ENCODE assay signal across 16 cellular contexts in the genomic region with DNA sequence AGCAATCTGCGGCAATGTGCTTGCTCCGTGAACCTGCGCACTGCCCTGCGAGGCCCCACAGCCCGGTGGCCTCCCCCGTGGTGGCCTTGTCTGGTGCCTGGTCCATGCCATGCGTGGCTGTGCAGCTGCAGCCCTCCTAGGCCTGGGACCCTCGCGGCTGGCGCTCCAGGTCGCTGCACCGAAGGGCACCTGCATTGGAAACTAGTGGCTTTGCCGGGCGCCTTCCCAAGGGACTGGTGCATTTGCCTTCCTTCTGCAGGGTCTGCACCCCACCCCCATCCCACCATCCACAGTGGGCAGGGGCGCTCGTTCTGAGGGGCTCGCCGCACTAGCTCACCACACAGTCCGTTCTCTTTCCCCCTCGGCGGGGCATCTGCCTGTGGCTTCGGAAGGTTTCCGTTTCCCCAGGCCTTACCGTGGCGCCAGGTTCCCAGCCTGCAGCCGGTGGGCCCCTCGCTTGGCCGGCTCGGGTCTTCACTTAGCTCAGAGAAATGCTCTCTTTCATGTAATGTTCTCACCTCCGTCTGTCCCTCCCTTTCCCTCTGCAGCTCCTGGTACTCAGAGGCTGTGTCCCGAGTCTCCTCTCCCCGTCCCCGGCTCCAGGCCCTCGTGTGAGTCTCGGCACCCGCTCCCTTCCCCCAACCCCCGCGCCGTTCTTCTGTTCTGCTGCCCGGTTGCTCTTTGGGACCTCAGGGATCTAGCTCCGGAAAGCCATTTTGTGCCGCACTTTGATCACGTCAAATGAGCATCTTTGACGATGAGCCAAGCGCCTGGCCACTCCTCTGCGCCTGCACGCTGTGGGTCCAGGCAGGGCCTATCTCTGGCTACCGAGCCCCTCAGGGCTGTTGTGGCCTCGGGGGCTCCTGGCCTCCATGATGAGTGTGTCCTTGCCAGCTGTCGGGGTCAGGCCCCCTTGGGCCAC. TPM values are rescaled to one million over a fixed set of nuclear protein-coding genes. Genes with fewer than 3 reads are reported as not detected.
DNase-seq lines count a peak whose midpoint lies in the region; ATAC-seq, FAIRE-seq and TF ChIP-seq lines count a peak whose summit lies in the region.
"Had no signal": no experiment of that assay in that cellular context is flagged by ENCODE, and none has a peak within 500 bp of the region (broad histone marks: within the 10 kb centered on the region; RNA-seq: fewer than 3 reads in every experiment).

No MANE protein-coding gene starts in this region.

- peaks cover 20% of the 10 kb centered on the region for H3K9me3 Mint-ChIP-seq in GM23338

- no TSS peak for BruUV-seq in HepG2 (replicated peaks; lab: Mats Ljungman, UMichigan)

- ATAC-seq in GM23338: peak; percentile 67
- ATAC-seq in HepG2: no peak
- ATAC-seq: PC-3 had no signal

- in situ Hi-C loops in HepG2 (cut with HindIII; ENCODE audit: extremely low pct_ligation_motif_present, low pct_unique_long_range_greater_than_20kb): no loop called here

- H3K4me1 ChIP-seq in GM23338 (ENCODE audit: insufficient read depth) (no peaks in the 10 kb centered on the region), Peyer's patch (peaks cover 0 to 6% (median 0%) of the 10 kb centered on the region in 4 donors), HepG2 (ENCODE audit: insufficient read depth, low read length) (no peaks in the 10 kb centered on the region), sigmoid colon (no peaks in the 10 kb centered on the region)

- H2AFZ ChIP-seq in GM23338 (peak overlapping the region; percentile 66; the same call in 1 of the 2 replicates), HepG2 (ENCODE audit: low read length) (no peak overlapping the region)

- CTCF ChIA-PET in HepG2 (lab: Yijun Ruan, JAX; ENCODE audit: low intra/inter-chr PET ratio, low total read pairs): no interaction called here

- TF ChIP-seq RAD21 in HepG2 (CRISPR knock-in tag; IDR thresholded peaks at IDR 0.05): no peak

- DNase-seq in GM23338 (ENCODE audit: low spot score): peak; percentile 55
- DNase-seq in Peyer's patch: peak in 2 of 3 donors; percentile 41 to 49
- no peak for DNase-seq in HepG2 (ENCODE audit: low spot score)
- DNase-seq in sigmoid colon: peak; percentile 57
- DNase-seq in Kasumi-1 (lab: John Stamatoyannopoulos, UW): no peak
- no peak for DNase-seq in amygdala (lab: John Stamatoyannopoulos, UW)
- no peak for DNase-seq in NCI-H2029 treated with DMSO at 0.1 percent for 48 hours (lab: John Stamatoyannopoulos, UW)
- DNase-seq: CD4-positive, alpha-beta T cell; DMS53; HCEC 1CT; NCI-H1436; NCI-H2081; NCI-H748 treated with DMSO at 0.1 percent for 48 hours; PC-3 had no signal

- TF ChIP-seq EP300 in HepG2 (IDR thresholded peaks at IDR 0.05; ENCODE audit: low read depth in 2 of 2, low read length in 2 of 2) (no peak), HepG2 (CRISPR knock-in tag; IDR thresholded peaks at IDR 0.05; ENCODE audit: borderline replicate concordance) (no peak), sigmoid colon (IDR thresholded peaks at IDR 0.05) (no peak)

- H3K4me3 ChIP-seq in GM23338 (no peak overlapping the region), Peyer's patch (no peak overlapping the region), HepG2 (replicated peaks in 1 of 3; ENCODE audit: insufficient read depth in 1 of 3, low read depth in 2 of 3, low read length in 3 of 3) (no peak overlapping the region), sigmoid colon (no peak overlapping the region)

- POLR2A ChIA-PET in HepG2 (lab: Yijun Ruan, JAX): no interaction called here

- peaks cover 7% of the 10 kb centered on the region for H3K27me3 Mint-ChIP-seq in GM23338 (ENCODE audit: insufficient read depth, low read depth, poor library complexity)

- intact Hi-C loops in HepG2 (cut with micrococcal nuclease; ENCODE audit: unreplicated experiment): no loop called here
- intact Hi-C loops in sigmoid colon (cut with DNase I): no loop called here

- no peak overlapping the region for H3K27ac Mint-ChIP-seq in GM23338
- H3K27ac Mint-ChIP-seq: CD4-positive, alpha-beta T cell had no signal

- TF ChIP-seq CTCF in GM23338 (conservative IDR thresholded peaks at IDR 0.05; ENCODE audit: low read depth in 2 of 2) (no peak), Peyer's patch (IDR thresholded peaks at IDR 0.05) (no peak), HepG2 (CRISPR knock-in tag; IDR thresholded peaks at IDR 0.05) (no peak), sigmoid colon (IDR thresholded peaks at IDR 0.05) (no peak)

- no peak overlapping the region for H3K27ac ChIP-seq in GM23338 (ENCODE audit: low read depth)
- no peak overlapping the region for H3K27ac ChIP-seq in Peyer's patch
- no peak overlapping the region for H3K27ac ChIP-seq in HepG2 (ENCODE audit: extremely low read length, insufficient read depth, low read length)
- H3K27ac ChIP-seq in sigmoid colon: no peak overlapping the region
- H3K27ac ChIP-seq: HL-60 had no signal

- 65% methylated on average over 47 of the region's 50 CpGs for WGBS in HepG2 (ENCODE audit: low lambda C conversion rate)
- 84 to 88% methylated on average over 50 of the region's 50 CpGs for WGBS in sigmoid colon, 2 donors

- H3K4me1 Mint-ChIP-seq in GM23338: no peaks in the 10 kb centered on the region; the same call in 2 of the 3 replicates

- peaks cover 0 to 11% (median 4%) of the 10 kb centered on the region in 4 donors for H3K9me3 ChIP-seq in Peyer's patch
- peaks cover 13% of the 10 kb centered on the region for H3K9me3 ChIP-seq in HepG2 (ENCODE audit: low read length)
- H3K9me3 ChIP-seq in sigmoid colon: peaks cover 7 to 13% (median 10%) of the 10 kb centered on the region in 4 donors

- no peak overlapping the region for H3K9ac ChIP-seq in HepG2 (ENCODE audit: insufficient read depth, low read depth, low read length)

- no peaks in the 10 kb centered on the region for H3K27me3 ChIP-seq in GM23338 (ENCODE audit: insufficient read depth)
- H3K27me3 ChIP-seq in Peyer's patch: no peaks in the 10 kb centered on the region
- H3K27me3 ChIP-seq in HepG2 (ENCODE audit: control insufficient read depth in 1 of 2, insufficient read depth in 2 of 2, low read length in 2 of 2): peaks cover 3% of the 10 kb centered on the region in 2 experiments; a peak in 2 of 5 replicates
- H3K27me3 ChIP-seq in sigmoid colon: no peaks in the 10 kb centered on the region

- TF ChIP-seq POLR2A in Peyer's patch (IDR thresholded peaks at IDR 0.05) (no peak), HepG2 (IDR thresholded peaks at IDR 0.05; ENCODE audit: insufficient read depth in 1 of 2, low read depth in 2 of 2, low read length in 2 of 2) (no peak), sigmoid colon (IDR thresholded peaks at IDR 0.05) (no peak)

- H3K4me2 ChIP-seq in GM23338: no peak overlapping the region
- H3K4me2 ChIP-seq in HepG2 (ENCODE audit: low read depth, low read length): no peak overlapping the region

- H3K9me2 ChIP-seq in GM23338 (ENCODE audit: insufficient read depth): no peaks in the 10 kb centered on the region

- no peak overlapping the region for H3K4me3 Mint-ChIP-seq in GM23338
- H3K4me3 Mint-ChIP-seq: CD4-positive, alpha-beta T cell had no signal

- no peak for FAIRE-seq in HepG2 (lab: Jason Lieb, UNC)
- FAIRE-seq: HTR-8/SVneo had no signal

- peaks cover 5% of the 10 kb centered on the region; the same call in 2 of the 3 replicates for H3K36me3 Mint-ChIP-seq in GM23338 (ENCODE audit: low read depth)

- H3K79me2 ChIP-seq in GM23338 (replicated peaks; ENCODE audit: insufficient read depth) (no peaks in the 10 kb centered on the region), HepG2 (ENCODE audit: insufficient read depth, low read length) (no peaks in the 10 kb centered on the region)

- H3K36me3 ChIP-seq in GM23338 (ENCODE audit: insufficient read depth): no peaks in the 10 kb centered on the region
- no peaks in the 10 kb centered on the region for H3K36me3 ChIP-seq in Peyer's patch
- no peaks in the 10 kb centered on the region for H3K36me3 ChIP-seq in HepG2 (replicated peaks in 1 of 2; ENCODE audit: control insufficient read depth in 1 of 2, insufficient read depth in 2 of 2, low read length in 2 of 2)
- no peaks in the 10 kb centered on the region for H3K36me3 ChIP-seq in sigmoid colon

- H4K20me1 ChIP-seq in GM23338 (replicated peaks; ENCODE audit: insufficient read depth) (no peaks in the 10 kb centered on the region), HepG2 (ENCODE audit: insufficient read depth, low read length) (no peaks in the 10 kb centered on the region)

- H3F3A ChIP-seq in GM23338 (replicated peaks; ENCODE audit: low read depth): no peaks in the 10 kb centered on the region

RNA-seq across cellular contexts. Expression of gene JAG2, which starts 31.9 kb away (rescaled TPM):
- total RNA-seq in GM23338 (2014; rRNA removed; shearing (Covaris generic)): 9.6 and 10.3 TPM in 2 replicates
- polyA plus RNA-seq in GM23338 (2016; fragmentation: Nextera tagmentation; extraction: Ambion mirVana) (1.9 and 2.6 TPM in 2 replicates), HepG2 (2011; rRNA removed) (0.16 and 0.22 TPM in 2 replicates), sigmoid colon (10 to 100 TPM in 1 of 3 donors, 1 to 10 TPM in 1, under 1 TPM in 1; 0.60 to 12.3 (median 2.1) TPM)
- total RNA-seq in Peyer's patch (10 to 100 TPM in 3 of 4 donors, 1 to 10 TPM in 1; 7.5 to 33.0 (median 11.2) TPM), HepG2 (2016; rRNA removed; fragmentation: Illumina TruSeq; extraction: Trizol) (0.04 TPM in 1 of 2 replicates, not detected in the other), sigmoid colon (1 to 10 TPM; 1.8 to 4.2 (median 3.5) TPM)
- total RNA-seq in HepG2 (2016; cell fraction: cytosol; rRNA removed; fragmentation: Illumina TruSeq; extraction: Trizol; ENCODE audit: low read depth): not detected in 2 replicates
- not detected in 2 replicates for total RNA-seq in HepG2 (2016; cell fraction: insoluble cytoplasmic fraction; rRNA removed; fragmentation: Illumina TruSeq; extraction: Trizol)
- not detected in 2 replicates for total RNA-seq in HepG2 (2016; cell fraction: membrane; rRNA removed; fragmentation: Illumina TruSeq; extraction: Trizol)
- total RNA-seq in HepG2 (2016; cell fraction: nucleus; rRNA removed; fragmentation: Illumina TruSeq; extraction: Trizol): not detected in 2 replicates
- polyA plus RNA-seq in HepG2 (2011; cell fraction: cytosol; rRNA removed): 0.04 and 0.10 TPM in 2 replicates
- polyA plus RNA-seq in HepG2 (2011; cell fraction: nucleus; rRNA removed): 1.3 and 3.3 TPM in 2 replicates
- polyA plus RNA-seq in HepG2 (2012): 0.16 TPM in 1 of 2 replicates, not detected in the other
- not detected in 2 replicates for polyA plus RNA-seq in HepG2 (2016; cell fraction: cytosol; fragmentation: Illumina TruSeq; extraction: Trizol; ENCODE audit: low read depth)
- polyA plus RNA-seq in HepG2 (2016; cell fraction: insoluble cytoplasmic fraction; fragmentation: Illumina TruSeq; extraction: Trizol; ENCODE audit: low read depth): not detected in 2 replicates
- polyA plus RNA-seq in HepG2 (2016; cell fraction: membrane; fragmentation: Illumina TruSeq; extraction: Trizol; ENCODE audit: low read depth): not detected in 2 replicates
- polyA plus RNA-seq in HepG2 (2016; cell fraction: nucleus; fragmentation: Illumina TruSeq; extraction: Trizol; ENCODE audit: insufficient read depth, low read depth): not detected in 2 replicates
- polyA minus RNA-seq in HepG2 (2011; rRNA and poly(A)+ RNA removed; ENCODE audit: low replicate concordance): 0.36 and 6.6 TPM in 2 replicates
- 0.44 TPM in 1 of 2 replicates, not detected in the other for polyA minus RNA-seq in HepG2 (2011; cell fraction: cytosol; rRNA and poly(A)+ RNA removed)
- 0.13 TPM in 1 of 2 replicates, not detected in the other for polyA minus RNA-seq in HepG2 (2011; cell fraction: nucleus; rRNA and poly(A)+ RNA removed)

RNA-seq across cellular contexts. Expression of gene NUDT14, which starts 44.5 kb away (rescaled TPM):
- 13.6 and 14.8 TPM in 2 replicates for total RNA-seq in GM23338 (2014; rRNA removed; shearing (Covaris generic))
- polyA plus RNA-seq in GM23338 (2016; fragmentation: Nextera tagmentation; extraction: Ambion mirVana) (38.4 and 41.0 TPM in 2 replicates), HepG2 (2011; rRNA removed) (6.1 and 6.7 TPM in 2 replicates), sigmoid colon (10 to 100 TPM; 24.3 to 47.4 (median 32.4) TPM)
- total RNA-seq in Peyer's patch (10 to 100 TPM in 3 of 4 donors, 1 to 10 TPM in 1; 6.6 to 47.7 (median 25.7) TPM), HepG2 (2016; rRNA removed; fragmentation: Illumina TruSeq; extraction: Trizol) (4.0 and 5.8 TPM in 2 replicates), sigmoid colon (10 to 100 TPM in 1 of 4 donors, 1 to 10 TPM in 3; 4.1 to 10.5 (median 6.1) TPM)
- total RNA-seq in HepG2 (2016; cell fraction: cytosol; rRNA removed; fragmentation: Illumina TruSeq; extraction: Trizol; ENCODE audit: low read depth): 9.0 and 9.9 TPM in 2 replicates
- 4.4 and 5.8 TPM in 2 replicates for total RNA-seq in HepG2 (2016; cell fraction: insoluble cytoplasmic fraction; rRNA removed; fragmentation: Illumina TruSeq; extraction: Trizol)
- 7.1 and 10.6 TPM in 2 replicates for total RNA-seq in HepG2 (2016; cell fraction: membrane; rRNA removed; fragmentation: Illumina TruSeq; extraction: Trizol)
- total RNA-seq in HepG2 (2016; cell fraction: nucleus; rRNA removed; fragmentation: Illumina TruSeq; extraction: Trizol): 2.4 and 2.7 TPM in 2 replicates
- 5.7 and 9.2 TPM in 2 replicates for polyA plus RNA-seq in HepG2 (2011; cell fraction: cytosol; rRNA removed)
- polyA plus RNA-seq in HepG2 (2011; cell fraction: nucleus; rRNA removed): 5.6 and 6.5 TPM in 2 replicates
- 4.5 and 5.4 TPM in 2 replicates for polyA plus RNA-seq in HepG2 (2012)
- polyA plus RNA-seq in HepG2 (2016; cell fraction: cytosol; fragmentation: Illumina TruSeq; extraction: Trizol; ENCODE audit: low read depth): 11.3 and 13.8 TPM in 2 replicates
- 4.0 and 5.1 TPM in 2 replicates for polyA plus RNA-seq in HepG2 (2016; cell fraction: insoluble cytoplasmic fraction; fragmentation: Illumina TruSeq; extraction: Trizol; ENCODE audit: low read depth)
- polyA plus RNA-seq in HepG2 (2016; cell fraction: membrane; fragmentation: Illumina TruSeq; extraction: Trizol; ENCODE audit: low read depth): 7.8 and 10.1 TPM in 2 replicates
- polyA plus RNA-seq in HepG2 (2016; cell fraction: nucleus; fragmentation: Illumina TruSeq; extraction: Trizol; ENCODE audit: insufficient read depth, low read depth): 5.5 and 5.6 TPM in 2 replicates
- 3.5 and 4.3 TPM in 2 replicates for polyA minus RNA-seq in HepG2 (2011; rRNA and poly(A)+ RNA removed; ENCODE audit: low replicate concordance)
- polyA minus RNA-seq in HepG2 (2011; cell fraction: cytosol; rRNA and poly(A)+ RNA removed): 1.3 and 3.4 TPM in 2 replicates
- polyA minus RNA-seq in HepG2 (2011; cell fraction: nucleus; rRNA and poly(A)+ RNA removed): 1.3 and 1.9 TPM in 2 replicates

Comparison
In these comparisons a context has a peak if more than half of its experiments do, and no peak if none do; other contexts are left out.
1. DNase-seq: peak in GM23338 (single experiment), Peyer's patch (2 of 3) and sigmoid colon (single experiment); none in HepG2 (single experiment), Kasumi-1 (0 of 2), amygdala (0 of 56) and NCI-H2029 treated with DMSO at 0.1 percent for 48 hours (single experiment).